ENCODE assay signal across 12 cellular contexts in the genomic region with DNA sequence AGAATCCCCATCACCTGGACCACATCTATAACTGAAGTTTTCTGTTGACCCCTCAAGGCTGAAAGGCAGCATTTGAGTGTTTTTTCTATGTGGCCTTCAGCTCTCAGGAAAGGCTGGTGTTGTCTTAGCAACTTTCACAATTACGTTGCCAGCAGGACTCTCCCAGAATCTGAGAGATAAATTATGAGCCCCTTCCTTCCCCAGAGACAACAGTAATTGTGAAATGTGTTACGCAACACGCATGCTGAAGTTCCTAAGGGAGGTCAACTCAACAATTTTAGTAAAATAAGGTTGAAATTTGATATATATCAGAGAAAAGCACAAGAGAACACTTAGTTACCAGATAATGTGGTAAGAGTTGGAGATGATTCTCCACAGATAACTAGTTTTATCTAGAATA.
DNase-seq lines count a peak whose midpoint lies in the region; ATAC-seq and TF ChIP-seq lines count a peak whose summit lies in the region.
"Had no signal": no experiment of that assay in that cellular context is flagged by ENCODE, and none has a peak within 500 bp of the region (broad histone marks: within the 10 kb centered on the region; RNA-seq: fewer than 3 reads in every experiment).

No MANE protein-coding gene starts in this region.

- DNase-seq in GM03348 (ENCODE audit: low spot score) = peak; percentile 24
- DNase-seq in NB4 (ENCODE audit: low read depth) = peak; percentile 85
- peak; percentile 68 for DNase-seq in fibroblast of gingiva (ENCODE audit: low read depth)
- peak; percentile 86 for DNase-seq in skeletal muscle cell (ENCODE audit: low read depth)
- no peak for DNase-seq in 8988T
- DNase-seq in LoVo (ENCODE audit: low spot score) = no peak
- DNase-seq in COR-L47 (lab: John Stamatoyannopoulos, UW) = no peak
- DNase-seq: activated naive CD4-positive, alpha-beta T cell; CD8-positive, alpha-beta memory T cell; retina; SHP77 treated with DMSO at 0.1 percent for 48 hours had no signal

- TF ChIP-seq POLR2A in NB4 (IDR thresholded peaks at IDR 0.05; ENCODE audit: extremely low read depth, insufficient read length) = no peak

- H3K4me3 ChIP-seq in NB4 (ENCODE audit: low read depth, low read length) (no peak overlapping the region), skeletal muscle cell (ENCODE audit: low read depth, low read length) (no peak overlapping the region)

- TF ChIP-seq CTCF in NB4 (IDR thresholded peaks at IDR 0.05; ENCODE audit: low read depth, low read length) = no peak

- no peak for ATAC-seq in HG02973 (IDR thresholded peaks at IDR 0.05; ENCODE audit: unreplicated experiment)

Comparison
In these comparisons a context has a peak if more than half of its experiments do, and no peak if none do; other contexts are left out.
1. DNase-seq: peak in GM03348 (single experiment), NB4 (single experiment), fibroblast of gingiva (single experiment) and skeletal muscle cell (single experiment); none in 8988T (single experiment), LoVo (single experiment) and COR-L47 (single experiment).